In genomic region chr4:6893449-6894085, GRCh38 we compare ENCODE assay signal across 12 cellular contexts. TPM values are rescaled to one million over a fixed set of nuclear protein-coding genes. Genes with fewer than 3 reads are reported as not detected.
DNase-seq lines count a peak whose midpoint lies in the region; ATAC-seq and TF ChIP-seq lines count a peak whose summit lies in the region.
"Had no signal": no experiment of that assay in that cellular context is flagged by ENCODE, and none has a peak within 500 bp of the region (broad histone marks: within the 10 kb centered on the region; RNA-seq: fewer than 3 reads in every experiment).

No MANE protein-coding gene starts in this region.

- peak overlapping the region; percentile 85 to 97 for H3K18ac ChIP-seq in mesenchymal stem cell (ENCODE audit: low read depth in 1 of 2, low read length in 2 of 2)

- CTCF ChIA-PET in mammary epithelial cell (lab: Charles Lee; ENCODE audit: low non-redundant PET), result no interaction called here

- TF ChIP-seq CTCF in AG10803 (conservative IDR thresholded peaks at IDR 0.05; ENCODE audit: low read length) (no peak), mammary epithelial cell (conservative IDR thresholded peaks at IDR 0.05 in 1 of 2, IDR thresholded peaks at IDR 0.05 in 1 of 2; ENCODE audit: extremely low read depth in 1 of 2, insufficient read depth in 1 of 2, low read depth in 1 of 2, low read length in 2 of 2) (no peak), GM20000 (IDR thresholded peaks at IDR 0.05; ENCODE audit: extremely low read depth, missing control alignments) (no peak)

- intact Hi-C loops in mammary epithelial cell (cut with micrococcal nuclease), result loop anchor here (5.0 kb wide), 1 partner anchor 179 kb away; no protein-coding TSS in a partner anchor

- no peak overlapping the region for H3K4me3 ChIP-seq in AG10803 (ENCODE audit: low read length)
- H3K4me3 ChIP-seq in mesenchymal stem cell (ENCODE audit: insufficient read depth in 1 of 2, low read depth in 1 of 2, low read length in 2 of 2), result no peak overlapping the region
- H3K4me3 ChIP-seq in SJCRH30, result no peak overlapping the region
- H3K4me3 ChIP-seq in mammary epithelial cell (replicated peaks in 1 of 3; ENCODE audit: insufficient read depth in 1 of 3, low read depth in 2 of 3, low read length in 3 of 3), result no peak overlapping the region
- H3K4me3 ChIP-seq: HAP-1 had no signal

- no peaks in the 10 kb centered on the region for H3K27me3 ChIP-seq in mesenchymal stem cell (ENCODE audit: control insufficient read depth in 1 of 2, insufficient read depth in 1 of 2, low read length in 2 of 2)
- H3K27me3 ChIP-seq in SJCRH30, result no peaks in the 10 kb centered on the region
- H3K27me3 ChIP-seq in mammary epithelial cell (ENCODE audit: insufficient read depth, low read length), result no peaks in the 10 kb centered on the region

- in situ Hi-C loops in mammary epithelial cell (cut with MboI; ENCODE audit: low sequenced_read_pairs in 2 of 2), result no loop called here

- BruUV-seq in mammary epithelial cell (replicated peaks; lab: Mats Ljungman, UMichigan), result no TSS peak

- H2BK5ac ChIP-seq in mesenchymal stem cell (ENCODE audit: low read depth, low read length, poor library complexity, severe bottlenecking), result peak overlapping the region; percentile 79

- H4K8ac ChIP-seq in mesenchymal stem cell (ENCODE audit: low read length), result peak overlapping the region; percentile 90

- H2AFZ ChIP-seq in mesenchymal stem cell (ENCODE audit: low read depth, low read length) (peak overlapping the region; percentile 33), mammary epithelial cell (ENCODE audit: low read depth, low read length) (no peak overlapping the region)

- H3K79me1 ChIP-seq in mesenchymal stem cell (replicated peaks; ENCODE audit: low read length, poor library complexity, severe bottlenecking), result no peaks in the 10 kb centered on the region

- H3K79me2 ChIP-seq in mammary epithelial cell (ENCODE audit: insufficient read depth, low read length), result no peaks in the 10 kb centered on the region

- peak overlapping the region; percentile 57 to 98 for H3K4ac ChIP-seq in mesenchymal stem cell (ENCODE audit: low read depth in 1 of 2, low read length in 2 of 2)

- ATAC-seq in HG03378 (IDR thresholded peaks at IDR 0.05; ENCODE audit: unreplicated experiment), result no peak

- dilution Hi-C loops in mammary epithelial cell (cut with HindIII; ENCODE audit: low sequenced_read_pairs), result no loop called here

- peak; percentile 46 for DNase-seq in AG10803 (ENCODE audit: low read depth)
- DNase-seq in HT-29 (ENCODE audit: low spot score), result peak; percentile 73
- DNase-seq in amniotic epithelial cell (ENCODE audit: low read depth), result peak; percentile 75
- peak; percentile 91 for DNase-seq in mesenchymal stem cell
- no peak for DNase-seq in SJCRH30
- DNase-seq in mammary epithelial cell, result no peak
- no peak for DNase-seq in GM20000 (ENCODE audit: low spot score)
- DNase-seq: activated T-cell treated with anti-CD3 and anti-CD28 coated beads, Interleukin-2, amount 50 U/mL, for 1 hour; effector CD4-positive, alpha-beta T cell; NCI-H1930 had no signal

- no peak overlapping the region for H2BK15ac ChIP-seq in mesenchymal stem cell (ENCODE audit: low read depth, poor library complexity, severe bottlenecking)

- H3K27ac ChIP-seq in mesenchymal stem cell (ENCODE audit: low read length, poor library complexity, severe bottlenecking) (peak overlapping the region; percentile 95), SJCRH30 (no peak overlapping the region), mammary epithelial cell (ENCODE audit: insufficient read depth, low read depth, low read length) (no peak overlapping the region)

- no peak overlapping the region for H3K14ac ChIP-seq in mesenchymal stem cell (ENCODE audit: low read length in 2 of 2)

- no peak overlapping the region for H2AK5ac ChIP-seq in mesenchymal stem cell (ENCODE audit: low read length, severe bottlenecking)

- H4K91ac ChIP-seq in mesenchymal stem cell (ENCODE audit: low read length), result peak overlapping the region; percentile 85

- peak overlapping the region; percentile 81 to 86 for H2BK12ac ChIP-seq in mesenchymal stem cell (ENCODE audit: low read length in 2 of 2)

- peaks cover 0 to 9% of the 10 kb centered on the region in 2 experiments for H3K36me3 ChIP-seq in mesenchymal stem cell (ENCODE audit: control insufficient read depth in 1 of 2, insufficient read depth in 2 of 2, low read depth in 1 of 2, low read length in 2 of 2)
- no peaks in the 10 kb centered on the region for H3K36me3 ChIP-seq in SJCRH30
- no peaks in the 10 kb centered on the region for H3K36me3 ChIP-seq in mammary epithelial cell (ENCODE audit: insufficient read depth, low read length)
- H3K36me3 ChIP-seq: HAP-1 had no signal

- H3K9ac ChIP-seq in mesenchymal stem cell (ENCODE audit: low read length) (peak overlapping the region; percentile 17), mammary epithelial cell (ENCODE audit: insufficient read depth, low read length) (no peak overlapping the region)

- H3K23ac ChIP-seq in mesenchymal stem cell (ENCODE audit: low read length in 2 of 2), result no peak overlapping the region

- 70% methylated on average over 7 of the region's 7 CpGs for WGBS in mesenchymal stem cell
- 87% methylated on average over 6 of the region's 7 CpGs for WGBS in mammary epithelial cell (ENCODE audit: low coverage, missing lambda C conversion rate)

- H3K9me3 ChIP-seq in mesenchymal stem cell (ENCODE audit: control insufficient read depth, low read length) (no peaks in the 10 kb centered on the region), SJCRH30 (replicated peaks) (no peaks in the 10 kb centered on the region), mammary epithelial cell (replicated peaks; ENCODE audit: insufficient read depth, low read length) (peaks cover 3% of the 10 kb centered on the region)

- H3K4me2 ChIP-seq in mesenchymal stem cell (ENCODE audit: low read length, poor library complexity, severe bottlenecking) (peak overlapping the region; percentile 24), mammary epithelial cell (ENCODE audit: insufficient read depth, low read depth, low read length) (no peak overlapping the region)

- no peaks in the 10 kb centered on the region for H4K20me1 ChIP-seq in mammary epithelial cell (ENCODE audit: insufficient read depth, low read length)

- H3K4me1 ChIP-seq in mesenchymal stem cell (ENCODE audit: control insufficient read depth, insufficient read depth, low read depth, low read length) (peaks cover 24% of the 10 kb centered on the region), SJCRH30 (peaks cover 3% of the 10 kb centered on the region; the same call in 1 of the 2 replicates), mammary epithelial cell (ENCODE audit: insufficient read depth, low read length) (peaks cover 5% of the 10 kb centered on the region)

- H2BK120ac ChIP-seq in mesenchymal stem cell (ENCODE audit: low read depth, low read length), result peak overlapping the region; percentile 71

RNA-seq across cellular contexts. Expression of gene TBC1D14, which starts 16.1 kb away (rescaled TPM):
- 54.5 and 58.5 TPM in 2 replicates for total RNA-seq in HT-29 (2014; rRNA removed; shearing (Covaris generic))
- 25.0 TPM for polyA plus RNA-seq in mesenchymal stem cell (2013, experiment 1 of 2)
- polyA plus RNA-seq in mesenchymal stem cell (2013, experiment 2 of 2), result 24.9 TPM
- total RNA-seq in SJCRH30 (2014; rRNA removed; shearing (Covaris generic)), result 54.5 and 58.0 TPM in 2 replicates
- total RNA-seq in mammary epithelial cell, result 10 to 100 TPM; 62.9 to 89.5 TPM
- 44.2 TPM for polyA plus RNA-seq in mammary epithelial cell
- 51.9 TPM for polyA minus RNA-seq in mammary epithelial cell

Comparison
In these comparisons a context has a peak if more than half of its experiments do, and no peak if none do; other contexts are left out.
1. DNase-seq: peak in AG10803 (single experiment), HT-29 (single experiment), amniotic epithelial cell (single experiment) and mesenchymal stem cell (single experiment); none in SJCRH30 (0 of 2), mammary epithelial cell (single experiment) and GM20000 (single experiment).